In the genomic region with DNA sequence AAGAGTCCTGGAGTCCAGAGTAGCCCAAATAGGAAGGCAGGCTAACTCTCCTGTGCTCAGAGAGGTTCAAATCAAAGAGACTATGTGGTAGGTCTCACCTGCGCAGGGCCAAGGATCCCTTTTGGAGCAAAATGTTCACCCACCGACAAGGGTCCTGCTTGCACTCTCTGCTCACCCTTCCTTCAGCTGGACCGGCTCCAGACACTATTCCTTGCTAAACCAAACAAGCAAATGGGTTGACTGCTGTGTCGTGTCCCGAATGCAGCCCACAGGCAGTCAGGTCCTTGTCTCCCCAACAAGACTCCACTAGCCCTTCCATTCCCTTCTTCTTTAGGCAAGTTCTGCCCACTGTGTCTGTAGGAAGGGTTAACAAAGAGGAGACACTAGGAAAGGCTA, we compare ENCODE assay signal across 1 cellular context.
TF ChIP-seq lines count a peak whose summit lies in the region.

No MANE protein-coding gene starts in this region.

TF ChIP-seq in GM23338, 12 proteins besides CTCF, POLR2A, EP300 and RAD21 (continued from another document):
- TF ChIP-seq EZH2phosphoT487 (IDR thresholded peaks at IDR 0.05; ENCODE audit: unreplicated experiment): no peak
- TF ChIP-seq, protein P1, sequence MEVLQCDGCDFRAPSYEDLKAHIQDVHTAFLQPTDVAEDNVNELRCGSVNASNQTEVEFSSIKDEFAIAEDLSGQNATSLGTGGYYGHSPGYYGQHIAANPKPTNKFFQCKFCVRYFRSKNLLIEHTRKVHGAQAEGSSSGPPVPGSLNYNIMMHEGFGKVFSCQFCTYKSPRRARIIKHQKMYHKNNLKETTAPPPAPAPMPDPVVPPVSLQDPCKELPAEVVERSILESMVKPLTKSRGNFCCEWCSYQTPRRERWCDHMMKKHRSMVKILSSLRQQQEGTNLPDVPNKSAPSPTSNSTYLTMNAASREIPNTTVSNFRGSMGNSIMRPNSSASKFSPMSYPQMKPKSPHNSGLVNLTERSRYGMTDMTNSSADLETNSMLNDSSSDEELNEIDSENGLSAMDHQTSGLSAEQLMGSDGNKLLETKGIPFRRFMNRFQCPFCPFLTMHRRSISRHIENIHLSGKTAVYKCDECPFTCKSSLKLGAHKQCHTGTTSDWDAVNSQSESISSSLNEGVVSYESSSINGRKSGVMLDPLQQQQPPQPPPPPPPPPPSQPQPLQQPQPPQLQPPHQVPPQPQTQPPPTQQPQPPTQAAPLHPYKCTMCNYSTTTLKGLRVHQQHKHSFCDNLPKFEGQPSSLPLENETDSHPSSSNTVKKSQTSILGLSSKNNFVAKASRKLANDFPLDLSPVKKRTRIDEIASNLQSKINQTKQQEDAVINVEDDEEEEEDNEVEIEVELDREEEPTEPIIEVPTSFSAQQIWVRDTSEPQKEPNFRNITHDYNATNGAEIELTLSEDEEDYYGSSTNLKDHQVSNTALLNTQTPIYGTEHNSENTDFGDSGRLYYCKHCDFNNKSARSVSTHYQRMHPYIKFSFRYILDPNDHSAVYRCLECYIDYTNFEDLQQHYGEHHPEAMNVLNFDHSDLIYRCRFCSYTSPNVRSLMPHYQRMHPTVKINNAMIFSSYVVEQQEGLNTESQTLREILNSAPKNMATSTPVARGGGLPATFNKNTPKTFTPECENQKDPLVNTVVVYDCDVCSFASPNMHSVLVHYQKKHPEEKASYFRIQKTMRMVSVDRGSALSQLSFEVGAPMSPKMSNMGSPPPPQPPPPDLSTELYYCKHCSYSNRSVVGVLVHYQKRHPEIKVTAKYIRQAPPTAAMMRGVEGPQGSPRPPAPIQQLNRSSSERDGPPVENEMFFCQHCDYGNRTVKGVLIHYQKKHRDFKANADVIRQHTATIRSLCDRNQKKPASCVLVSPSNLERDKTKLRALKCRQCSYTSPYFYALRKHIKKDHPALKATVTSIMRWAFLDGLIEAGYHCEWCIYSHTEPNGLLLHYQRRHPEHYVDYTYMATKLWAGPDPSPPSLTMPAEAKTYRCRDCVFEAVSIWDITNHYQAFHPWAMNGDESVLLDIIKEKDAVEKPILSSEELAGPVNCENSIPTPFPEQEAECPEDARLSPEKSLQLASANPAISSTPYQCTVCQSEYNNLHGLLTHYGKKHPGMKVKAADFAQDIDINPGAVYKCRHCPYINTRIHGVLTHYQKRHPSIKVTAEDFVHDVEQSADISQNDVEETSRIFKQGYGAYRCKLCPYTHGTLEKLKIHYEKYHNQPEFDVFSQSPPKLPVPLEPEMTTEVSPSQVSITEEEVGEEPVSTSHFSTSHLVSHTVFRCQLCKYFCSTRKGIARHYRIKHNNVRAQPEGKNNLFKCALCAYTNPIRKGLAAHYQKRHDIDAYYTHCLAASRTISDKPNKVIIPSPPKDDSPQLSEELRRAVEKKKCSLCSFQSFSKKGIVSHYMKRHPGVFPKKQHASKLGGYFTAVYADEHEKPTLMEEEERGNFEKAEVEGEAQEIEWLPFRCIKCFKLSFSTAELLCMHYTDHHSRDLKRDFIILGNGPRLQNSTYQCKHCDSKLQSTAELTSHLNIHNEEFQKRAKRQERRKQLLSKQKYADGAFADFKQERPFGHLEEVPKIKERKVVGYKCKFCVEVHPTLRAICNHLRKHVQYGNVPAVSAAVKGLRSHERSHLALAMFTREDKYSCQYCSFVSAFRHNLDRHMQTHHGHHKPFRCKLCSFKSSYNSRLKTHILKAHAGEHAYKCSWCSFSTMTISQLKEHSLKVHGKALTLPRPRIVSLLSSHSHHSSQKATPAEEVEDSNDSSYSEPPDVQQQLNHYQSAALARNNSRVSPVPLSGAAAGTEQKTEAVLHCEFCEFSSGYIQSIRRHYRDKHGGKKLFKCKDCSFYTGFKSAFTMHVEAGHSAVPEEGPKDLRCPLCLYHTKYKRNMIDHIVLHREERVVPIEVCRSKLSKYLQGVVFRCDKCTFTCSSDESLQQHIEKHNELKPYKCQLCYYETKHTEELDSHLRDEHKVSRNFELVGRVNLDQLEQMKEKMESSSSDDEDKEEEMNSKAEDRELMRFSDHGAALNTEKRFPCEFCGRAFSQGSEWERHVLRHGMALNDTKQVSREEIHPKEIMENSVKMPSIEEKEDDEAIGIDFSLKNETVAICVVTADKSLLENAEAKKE (CRISPR knock-in tag; IDR thresholded peaks at IDR 0.05): no peak
